ENCODE assay signal across 18 cellular contexts in the genomic region with DNA sequence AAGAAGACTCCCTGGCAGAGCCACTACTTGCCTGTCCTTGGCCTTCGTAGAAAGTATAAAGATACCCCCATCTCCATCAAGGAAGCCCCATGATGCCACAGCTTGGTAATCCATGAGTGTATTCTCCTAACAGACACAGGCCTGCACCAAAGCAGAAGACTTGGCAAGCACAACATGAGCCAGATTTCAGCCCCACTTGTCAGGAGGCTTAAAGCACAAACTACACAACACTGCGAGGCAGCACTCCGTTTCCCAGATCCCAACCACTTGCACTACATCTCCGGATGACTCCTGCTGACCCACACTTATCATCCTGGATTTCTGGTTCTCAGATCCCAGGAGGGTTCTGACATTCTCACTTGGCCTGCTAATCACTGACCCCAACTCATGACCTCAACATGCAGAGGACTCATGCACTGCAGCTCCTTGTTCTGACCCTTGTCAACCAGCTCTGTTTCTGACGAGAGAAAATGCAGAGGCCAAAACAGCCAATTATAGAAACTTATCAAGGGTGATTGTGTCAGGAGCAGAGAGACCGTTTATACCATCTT.
DNase-seq lines count a peak whose midpoint lies in the region; ATAC-seq, FAIRE-seq and TF ChIP-seq lines count a peak whose summit lies in the region.
"Had no signal": no experiment of that assay in that cellular context is flagged by ENCODE, and none has a peak within 500 bp of the region (broad histone marks: within the 10 kb centered on the region; RNA-seq: fewer than 3 reads in every experiment).

No MANE protein-coding gene starts in this region.

- CTCF ChIA-PET in CD8-positive, alpha-beta memory T cell (lab: Charles Lee): no interaction called here

- POLR2A ChIA-PET in CD8-positive, alpha-beta memory T cell (lab: Charles Lee): no interaction called here

- H3K4me3 ChIP-seq in cardiac muscle cell (no peak overlapping the region), bronchial epithelial cell (ENCODE audit: low read depth, low read length) (no peak overlapping the region), mesendoderm (ENCODE audit: low read length) (no peak overlapping the region), vagina (no peak overlapping the region)
- H3K4me3 ChIP-seq in CD8-positive, alpha-beta memory T cell (ENCODE audit: low read length): no peak overlapping the region
- H3K4me3 ChIP-seq: BLaER1 treated with 17β-estradiol and CSF1 and Interleukin-3, amounts not matched to agents 10 nM and 100 nM; GM12878 had no signal

- H2BK15ac ChIP-seq in mesendoderm (replicated peaks; ENCODE audit: low read depth): no peak overlapping the region

- no peak for TF ChIP-seq POLR2A in vagina (IDR thresholded peaks at IDR 0.05)

- no peaks in the 10 kb centered on the region for H3K9me3 ChIP-seq in cardiac muscle cell (ENCODE audit: low read depth)
- no peaks in the 10 kb centered on the region for H3K9me3 ChIP-seq in vagina
- no peaks in the 10 kb centered on the region for H3K9me3 ChIP-seq in CD8-positive, alpha-beta memory T cell (ENCODE audit: low read length)

- no peak overlapping the region for H3K23ac ChIP-seq in mesendoderm (ENCODE audit: low read length)

- H3K27me3 ChIP-seq in cardiac muscle cell (no peaks in the 10 kb centered on the region), bronchial epithelial cell (ENCODE audit: control insufficient read depth, insufficient read depth, low read length) (no peaks in the 10 kb centered on the region), mesendoderm (ENCODE audit: insufficient read depth, low read length, poor library complexity) (no peaks in the 10 kb centered on the region), vagina (no peaks in the 10 kb centered on the region)
- H3K27me3 ChIP-seq in CD8-positive, alpha-beta memory T cell (ENCODE audit: insufficient read depth, low read length, poor library complexity, severe bottlenecking): no peaks in the 10 kb centered on the region
- H3K27me3 ChIP-seq: BLaER1 treated with 17β-estradiol and CSF1 and Interleukin-3, amounts not matched to agents 10 nM and 100 nM had no signal

- no peaks in the 10 kb centered on the region for H3K79me1 ChIP-seq in mesendoderm (ENCODE audit: low read length)

- DNase-seq in cardiac muscle cell (ENCODE audit: low read depth in 1 of 2, low spot score in 1 of 2) (peak in 1 of 2 donors; percentile 56), cardiac septum (ENCODE audit: low spot score) (no peak), bronchial epithelial cell (ENCODE audit: low read depth) (no peak), mesendoderm (peak; percentile 18), vagina (ENCODE audit: extremely low spot score in 2 of 2) (no peak)
- DNase-seq in activated T-helper 2 cell treated with anti-CD3 and anti-CD28 coated beads, Interferon-gamma antibody, Interleukin-2, Interleukin-4, amounts not matched to agents 10 μg/mL and 5 μg/mL and 100 μg/mL, durations not matched to agents 14 hours and 24 hours and 36 hours (ENCODE audit: low spot score): no peak
- DNase-seq in CD8-positive, alpha-beta memory T cell: no peak
- DNase-seq: Calu3; CD4-positive, CD25-positive, alpha-beta regulatory T cell; DMS 273 treated with DMSO at 0.1 percent for 48 hours; GOT3; H9 had no signal

- H2AK5ac ChIP-seq in mesendoderm (ENCODE audit: low read length): no peak overlapping the region

- peak; percentile 32 for FAIRE-seq in bronchial epithelial cell (lab: Jason Lieb, UNC)
- FAIRE-seq: GM12878, GM18507, GM19239 had no signal

- H3K36me3 ChIP-seq in cardiac muscle cell (no peaks in the 10 kb centered on the region), bronchial epithelial cell (ENCODE audit: control insufficient read depth, insufficient read depth, low read length) (no peaks in the 10 kb centered on the region), mesendoderm (ENCODE audit: control insufficient read depth, insufficient read depth, low read length) (no peaks in the 10 kb centered on the region), vagina (no peaks in the 10 kb centered on the region)
- H3K36me3 ChIP-seq in CD8-positive, alpha-beta memory T cell (ENCODE audit: insufficient read depth, low read length): no peaks in the 10 kb centered on the region
- H3K36me3 ChIP-seq: BLaER1 treated with 17β-estradiol and CSF1 and Interleukin-3, amounts not matched to agents 10 nM and 100 nM had no signal

- TF ChIP-seq CTCF in cardiac muscle cell (IDR thresholded peaks at IDR 0.05; ENCODE audit: low read depth, low read length) (no peak), bronchial epithelial cell (IDR thresholded peaks at IDR 0.05; ENCODE audit: insufficient read depth, low read length, severe bottlenecking) (no peak), vagina (IDR thresholded peaks at IDR 0.05) (no peak)

- H2BK5ac ChIP-seq in mesendoderm (ENCODE audit: low read length): no peak overlapping the region

- no peaks in the 10 kb centered on the region for H3K27me3 Mint-ChIP-seq in activated T-helper 2 cell treated with anti-CD3 and anti-CD28 coated beads, Interferon-gamma antibody, Interleukin-2, Interleukin-4, amounts not matched to agents 10 μg/mL and 5 μg/mL and 100 μg/mL, durations not matched to agents 14 hours and 24 hours and 36 hours (ENCODE audit: low read depth)
- peaks cover 0 to 2% of the 10 kb centered on the region in 2 donors for H3K27me3 Mint-ChIP-seq in CD8-positive, alpha-beta memory T cell
- H3K27me3 Mint-ChIP-seq: CD4-positive, CD25-positive, alpha-beta regulatory T cell had no signal

- no peaks in the 10 kb centered on the region for H3K9me3 Mint-ChIP-seq in activated T-helper 2 cell treated with anti-CD3 and anti-CD28 coated beads, Interferon-gamma antibody, Interleukin-2, Interleukin-4, amounts not matched to agents 10 μg/mL and 5 μg/mL and 100 μg/mL, durations not matched to agents 14 hours and 24 hours and 36 hours
- H3K9me3 Mint-ChIP-seq in CD8-positive, alpha-beta memory T cell: peaks cover 0 to 8% (median 4%) of the 10 kb centered on the region in 5 donors
- H3K9me3 Mint-ChIP-seq: H9 had no signal

- intact Hi-C loops in cardiac septum (cut with DNase I) (no loop called here), vagina (cut with DNase I) (no loop called here)
- intact Hi-C loops in activated T-helper 2 cell treated with anti-CD3 and anti-CD28 coated beads, Interferon-gamma antibody, Interleukin-2, Interleukin-4, amounts not matched to agents 10 μg/mL and 5 μg/mL and 100 μg/mL, durations not matched to agents 14 hours and 24 hours and 36 hours (cut with micrococcal nuclease): no loop called here

- no peak overlapping the region for H3K4me3 Mint-ChIP-seq in activated T-helper 2 cell treated with anti-CD3 and anti-CD28 coated beads, Interferon-gamma antibody, Interleukin-2, Interleukin-4, amounts not matched to agents 10 μg/mL and 5 μg/mL and 100 μg/mL, durations not matched to agents 14 hours and 24 hours and 36 hours (ENCODE audit: low read depth)
- no peak overlapping the region for H3K4me3 Mint-ChIP-seq in CD8-positive, alpha-beta memory T cell
- H3K4me3 Mint-ChIP-seq: CD4-positive, CD25-positive, alpha-beta regulatory T cell; H9 had no signal

- H3K9ac ChIP-seq in mesendoderm (ENCODE audit: low read length): no peak overlapping the region
- H3K9ac ChIP-seq: BLaER1 treated with 17β-estradiol and CSF1 and Interleukin-3, amounts not matched to agents 10 nM and 100 nM had no signal

- H3K4me1 ChIP-seq in cardiac muscle cell (ENCODE audit: low read depth) (peaks cover 32% of the 10 kb centered on the region), mesendoderm (ENCODE audit: control insufficient read depth, low read depth, low read length) (no peaks in the 10 kb centered on the region), vagina (no peaks in the 10 kb centered on the region)
- H3K4me1 ChIP-seq in CD8-positive, alpha-beta memory T cell (ENCODE audit: insufficient read depth, low read length): no peaks in the 10 kb centered on the region
- H3K4me1 ChIP-seq: BLaER1 treated with 17β-estradiol and CSF1 and Interleukin-3, amounts not matched to agents 10 nM and 100 nM had no signal

- WGBS in mesendoderm (ENCODE audit: extremely low coverage, insufficient coverage, low lambda C conversion rate): no CpG with 5 or more reads among the region's 6 CpGs

- H4K8ac ChIP-seq in mesendoderm (ENCODE audit: low read depth, low read length): no peak overlapping the region

- H3K4me2 ChIP-seq in mesendoderm (ENCODE audit: low read length): no peak overlapping the region
- H3K4me2 ChIP-seq: BLaER1 treated with 17β-estradiol and CSF1 and Interleukin-3, amounts not matched to agents 10 nM and 100 nM had no signal

- H3K56ac ChIP-seq in mesendoderm (ENCODE audit: low read length): no peak overlapping the region

- no peak overlapping the region for H3K4ac ChIP-seq in mesendoderm (ENCODE audit: low read depth, low read length)

- H3K27ac ChIP-seq in cardiac muscle cell (peak overlapping the region; percentile 76), mesendoderm (ENCODE audit: low read depth, low read length) (no peak overlapping the region), vagina (no peak overlapping the region)
- H3K27ac ChIP-seq in CD8-positive, alpha-beta memory T cell (ENCODE audit: low read depth, low read length): no peak overlapping the region
- H3K27ac ChIP-seq: 22Rv1; BLaER1 treated with 17β-estradiol and CSF1 and Interleukin-3, amounts not matched to agents 10 nM and 100 nM had no signal

- no peak overlapping the region for H3K18ac ChIP-seq in mesendoderm (ENCODE audit: low read length)

- no peaks in the 10 kb centered on the region for H3K4me1 Mint-ChIP-seq in activated T-helper 2 cell treated with anti-CD3 and anti-CD28 coated beads, Interferon-gamma antibody, Interleukin-2, Interleukin-4, amounts not matched to agents 10 μg/mL and 5 μg/mL and 100 μg/mL, durations not matched to agents 14 hours and 24 hours and 36 hours (ENCODE audit: low read depth)
- no peaks in the 10 kb centered on the region for H3K4me1 Mint-ChIP-seq in CD8-positive, alpha-beta memory T cell
- H3K4me1 Mint-ChIP-seq: CD4-positive, CD25-positive, alpha-beta regulatory T cell; H9 had no signal

- no peak overlapping the region for H2BK120ac ChIP-seq in mesendoderm (ENCODE audit: low read depth, low read length)

- no peaks in the 10 kb centered on the region for H3K79me2 ChIP-seq in mesendoderm (ENCODE audit: control insufficient read depth, insufficient read depth, low read length)

- H3K27ac Mint-ChIP-seq in activated T-helper 2 cell treated with anti-CD3 and anti-CD28 coated beads, Interferon-gamma antibody, Interleukin-2, Interleukin-4, amounts not matched to agents 10 μg/mL and 5 μg/mL and 100 μg/mL, durations not matched to agents 14 hours and 24 hours and 36 hours: no peak overlapping the region
- H3K27ac Mint-ChIP-seq in CD8-positive, alpha-beta memory T cell: no peak overlapping the region
- H3K27ac Mint-ChIP-seq: CD4-positive, CD25-positive, alpha-beta regulatory T cell; H9 had no signal

- H4K5ac ChIP-seq in mesendoderm (ENCODE audit: low read length): no peak overlapping the region

- no peaks in the 10 kb centered on the region for H3K36me3 Mint-ChIP-seq in activated T-helper 2 cell treated with anti-CD3 and anti-CD28 coated beads, Interferon-gamma antibody, Interleukin-2, Interleukin-4, amounts not matched to agents 10 μg/mL and 5 μg/mL and 100 μg/mL, durations not matched to agents 14 hours and 24 hours and 36 hours (ENCODE audit: low read depth)
- no peaks in the 10 kb centered on the region for H3K36me3 Mint-ChIP-seq in CD8-positive, alpha-beta memory T cell
- H3K36me3 Mint-ChIP-seq: CD4-positive, CD25-positive, alpha-beta regulatory T cell had no signal

- ATAC-seq in GM18858 (IDR thresholded peaks at IDR 0.05; ENCODE audit: unreplicated experiment): no peak
